Comparison of ENCODE assay signal across 8 cellular contexts in genomic region chr1:151510957-151511635, GRCh38. TPM values are rescaled to one million over a fixed set of nuclear protein-coding genes. Genes with fewer than 3 reads are reported as not detected.
A peak's percentile ranks its signal among the peaks of the same experiment; 100 is the strongest.
DNase-seq lines count a peak whose midpoint lies in the region; ATAC-seq lines count a peak whose summit lies in the region.

A gene with protein sequence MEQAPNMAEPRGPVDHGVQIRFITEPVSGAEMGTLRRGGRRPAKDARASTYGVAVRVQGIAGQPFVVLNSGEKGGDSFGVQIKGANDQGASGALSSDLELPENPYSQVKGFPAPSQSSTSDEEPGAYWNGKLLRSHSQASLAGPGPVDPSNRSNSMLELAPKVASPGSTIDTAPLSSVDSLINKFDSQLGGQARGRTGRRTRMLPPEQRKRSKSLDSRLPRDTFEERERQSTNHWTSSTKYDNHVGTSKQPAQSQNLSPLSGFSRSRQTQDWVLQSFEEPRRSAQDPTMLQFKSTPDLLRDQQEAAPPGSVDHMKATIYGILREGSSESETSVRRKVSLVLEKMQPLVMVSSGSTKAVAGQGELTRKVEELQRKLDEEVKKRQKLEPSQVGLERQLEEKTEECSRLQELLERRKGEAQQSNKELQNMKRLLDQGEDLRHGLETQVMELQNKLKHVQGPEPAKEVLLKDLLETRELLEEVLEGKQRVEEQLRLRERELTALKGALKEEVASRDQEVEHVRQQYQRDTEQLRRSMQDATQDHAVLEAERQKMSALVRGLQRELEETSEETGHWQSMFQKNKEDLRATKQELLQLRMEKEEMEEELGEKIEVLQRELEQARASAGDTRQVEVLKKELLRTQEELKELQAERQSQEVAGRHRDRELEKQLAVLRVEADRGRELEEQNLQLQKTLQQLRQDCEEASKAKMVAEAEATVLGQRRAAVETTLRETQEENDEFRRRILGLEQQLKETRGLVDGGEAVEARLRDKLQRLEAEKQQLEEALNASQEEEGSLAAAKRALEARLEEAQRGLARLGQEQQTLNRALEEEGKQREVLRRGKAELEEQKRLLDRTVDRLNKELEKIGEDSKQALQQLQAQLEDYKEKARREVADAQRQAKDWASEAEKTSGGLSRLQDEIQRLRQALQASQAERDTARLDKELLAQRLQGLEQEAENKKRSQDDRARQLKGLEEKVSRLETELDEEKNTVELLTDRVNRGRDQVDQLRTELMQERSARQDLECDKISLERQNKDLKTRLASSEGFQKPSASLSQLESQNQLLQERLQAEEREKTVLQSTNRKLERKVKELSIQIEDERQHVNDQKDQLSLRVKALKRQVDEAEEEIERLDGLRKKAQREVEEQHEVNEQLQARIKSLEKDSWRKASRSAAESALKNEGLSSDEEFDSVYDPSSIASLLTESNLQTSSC (plus strand): TSS chr1:151511387. CDS start chr1:151518520, 7,133 bp downstream.

- peak within 1 kb of the TSS; percentile 78 for H3K4me3 ChIP-seq in right cardiac atrium (ENCODE audit: low read length)
- H3K4me3 ChIP-seq in urinary bladder (ENCODE audit: low read depth, low read length): peak within 1 kb of the TSS; percentile 62

- H3K4me1 Mint-ChIP-seq in T-helper 2 cell treated with Interferon-gamma antibody and Interleukin-4, amounts not matched to agents 5 μg/mL and 100 μg/mL, for 36 hours (ENCODE audit: low read depth): peaks cover 13% of the 10 kb centered on the region

- ATAC-seq in HG02763 (IDR thresholded peaks at IDR 0.05; ENCODE audit: unreplicated experiment) (peak; percentile 90), right cardiac atrium (peak; percentile 97 to 99)

- peak within 1 kb of the TSS; percentile 6 for H3K27ac Mint-ChIP-seq in T-helper 2 cell treated with Interferon-gamma antibody and Interleukin-4, amounts not matched to agents 5 μg/mL and 100 μg/mL, for 36 hours

- H3K9me3 Mint-ChIP-seq in T-helper 2 cell treated with Interferon-gamma antibody and Interleukin-4, amounts not matched to agents 5 μg/mL and 100 μg/mL, for 36 hours: no peaks in the 10 kb centered on the region

- intact Hi-C loops in right cardiac atrium (cut with DNase I): no loop called here

- no peaks in the 10 kb centered on the region for H3K27me3 ChIP-seq in right cardiac atrium (ENCODE audit: control insufficient read depth, insufficient read depth)

- DNase-seq in GDM1 (lab: John Stamatoyannopoulos, UW): peak; percentile 76
- DNase-seq in NCI-H1694 (lab: John Stamatoyannopoulos, UW): peak; percentile 95
- DNase-seq in T-helper 2 cell treated with Interferon-gamma antibody and Interleukin-4, amounts not matched to agents 5 μg/mL and 100 μg/mL, for 36 hours (ENCODE audit: low spot score): peak; percentile 84
- DNase-seq in anterior cingulate cortex (lab: John Stamatoyannopoulos, UW): peak; percentile 32 to 94 (median 88)
- DNase-seq in right cardiac atrium: peak; percentile 85 to 94 (median 93)
- peak; percentile 49 for DNase-seq in pulmonary artery endothelial cell (ENCODE audit: low read depth, low spot score)

- peaks cover 29% of the 10 kb centered on the region for H3K27me3 Mint-ChIP-seq in T-helper 2 cell treated with Interferon-gamma antibody and Interleukin-4, amounts not matched to agents 5 μg/mL and 100 μg/mL, for 36 hours (ENCODE audit: low read depth)

- no peaks in the 10 kb centered on the region for H3K9me3 ChIP-seq in right cardiac atrium (ENCODE audit: control insufficient read depth, low read length)

- under 1% methylated on average over 68 of the region's 68 CpGs for WGBS in right cardiac atrium
- WGBS in urinary bladder: under 1% methylated on average over 68 of the region's 68 CpGs

- no peak within 1 kb of the TSS for H3K27ac ChIP-seq in right cardiac atrium (ENCODE audit: low read length)
- peak within 1 kb of the TSS; percentile 11 for H3K27ac ChIP-seq in urinary bladder (ENCODE audit: low read depth)

- no peaks in the 10 kb centered on the region for H3K36me3 Mint-ChIP-seq in T-helper 2 cell treated with Interferon-gamma antibody and Interleukin-4, amounts not matched to agents 5 μg/mL and 100 μg/mL, for 36 hours (ENCODE audit: low read depth)

- H3K4me3 Mint-ChIP-seq in T-helper 2 cell treated with Interferon-gamma antibody and Interleukin-4, amounts not matched to agents 5 μg/mL and 100 μg/mL, for 36 hours: peak within 1 kb of the TSS; percentile 89

- H3K4me1 ChIP-seq in right cardiac atrium (ENCODE audit: control insufficient read depth, insufficient read depth, low read length) (no peaks in the 10 kb centered on the region), urinary bladder (ENCODE audit: insufficient read depth) (no peaks in the 10 kb centered on the region)

- H3K36me3 ChIP-seq in urinary bladder (ENCODE audit: insufficient read depth): no peaks in the 10 kb centered on the region

RNA-seq across cellular contexts. Expression of the gene that starts here (rescaled TPM):
- total RNA-seq in right cardiac atrium (under 1 TPM; 0.32 to 0.77 (median 0.62) TPM), pulmonary artery endothelial cell (0.71 and 0.79 TPM in 2 replicates), urinary bladder (5.9 TPM)
- polyA plus RNA-seq in right cardiac atrium (0.18 TPM), urinary bladder (5.5 TPM)

Comparison
In these comparisons a context has a peak if more than half of its experiments do, and no peak if none do; other contexts are left out.
1. Peak in DNase-seq, ATAC-seq and H3K4me3 ChIP-seq in right cardiac atrium; RNA of the gene not detected or under 1 TPM.
2. Peak in DNase-seq in pulmonary artery endothelial cell; RNA of the gene not detected or under 1 TPM.